24 cellular contexts compared by ENCODE assay signal in genomic region chr3:191151653-191152052, GRCh38. TPM values are rescaled to one million over a fixed set of nuclear protein-coding genes. Genes with fewer than 3 reads are reported as not detected.
"Had no signal": no experiment of that assay in that cellular context is flagged by ENCODE, and none has a peak within 500 bp of the region (broad histone marks: within the 10 kb centered on the region; RNA-seq: fewer than 3 reads in every experiment).

No MANE protein-coding gene starts in this region.

- H3K27me3 ChIP-seq: esophagus squamous epithelium, spleen, testis, tibial nerve, upper lobe of right lung had no signal

- ATAC-seq: left cardiac atrium; left ventricle myocardium superior; natural killer cell treated with Interleukin-12 subunit alpha and Interleukin-12 subunit beta and Interleukin-15 and Interleukin-18, amount 100 ng/mL, for 72 hours; sciatic nerve; stimulated activated naive CD8-positive, alpha-beta T cell treated with anti-CD3 and anti-CD28 coated beads, Interleukin-15, amount 100 ng/mL, for 72 hours; upper lobe of right lung had no signal

- H3K4me1 ChIP-seq: esophagus squamous epithelium, spleen, testis, tibial nerve, upper lobe of right lung had no signal

- FAIRE-seq: keratinocyte had no signal

- H3K27ac ChIP-seq: esophagus squamous epithelium, spleen, testis, tibial nerve, upper lobe of right lung had no signal

- H3K9me3 ChIP-seq: testis had no signal

- H3K36me3 ChIP-seq: esophagus squamous epithelium, spleen, tibial nerve, upper lobe of right lung had no signal

- H3K4me3 ChIP-seq: esophagus squamous epithelium, lung, spleen, testis, tibial nerve, upper lobe of right lung had no signal

- DNase-seq: esophagus squamous epithelium; foreskin fibroblast; immature natural killer cell; left cardiac atrium; left ventricle myocardium superior; mesenchymal stem cell; midbrain; spleen; stimulated activated CD4-positive, alpha-beta T cell treated with anti-CD3 and anti-CD28 coated beads, Interleukin-15, amount 100 ng/mL, for 24 hours; stimulated activated CD4-positive, alpha-beta T cell treated with anti-CD3 and anti-CD28 coated beads, Interleukin-1b, Interleukin-23, amount 100 ng/mL, for 48 hours; stimulated activated CD4-positive, alpha-beta T cell treated with anti-CD3 and anti-CD28 coated beads, Interleukin-4, amount 100 ng/mL, for 4 hours; stimulated activated naive B cell treated with anti-CD40 and anti-IgM and Interleukin-4, amounts not matched to agents 10 μg/mL and 1 μg/mL and 100 μg/mL, for 72 hours; stimulated activated naive CD8-positive, alpha-beta T cell treated with anti-CD3 and anti-CD28 coated beads, Interleukin-15, amount 100 ng/mL, for 72 hours; testis; upper lobe of right lung had no signal

RNA-seq across cellular contexts. Expression of gene OSTN, which starts 47.4 kb away (rescaled TPM):
- total RNA-seq: epithelial cell of proximal tubule; esophagus squamous epithelium; left ventricle myocardium superior; lung; natural killer cell treated with Interleukin-12 subunit alpha and Interleukin-12 subunit beta and Interleukin-15 and Interleukin-18, amount 100 ng/mL, for 72 hours; omental fat pad; pulmonary artery endothelial cell; spleen; subcutaneous adipose tissue; testis; tibial nerve; upper lobe of right lung had no signal
